ENCODE assay signal across 8 cellular contexts in the genomic region with DNA sequence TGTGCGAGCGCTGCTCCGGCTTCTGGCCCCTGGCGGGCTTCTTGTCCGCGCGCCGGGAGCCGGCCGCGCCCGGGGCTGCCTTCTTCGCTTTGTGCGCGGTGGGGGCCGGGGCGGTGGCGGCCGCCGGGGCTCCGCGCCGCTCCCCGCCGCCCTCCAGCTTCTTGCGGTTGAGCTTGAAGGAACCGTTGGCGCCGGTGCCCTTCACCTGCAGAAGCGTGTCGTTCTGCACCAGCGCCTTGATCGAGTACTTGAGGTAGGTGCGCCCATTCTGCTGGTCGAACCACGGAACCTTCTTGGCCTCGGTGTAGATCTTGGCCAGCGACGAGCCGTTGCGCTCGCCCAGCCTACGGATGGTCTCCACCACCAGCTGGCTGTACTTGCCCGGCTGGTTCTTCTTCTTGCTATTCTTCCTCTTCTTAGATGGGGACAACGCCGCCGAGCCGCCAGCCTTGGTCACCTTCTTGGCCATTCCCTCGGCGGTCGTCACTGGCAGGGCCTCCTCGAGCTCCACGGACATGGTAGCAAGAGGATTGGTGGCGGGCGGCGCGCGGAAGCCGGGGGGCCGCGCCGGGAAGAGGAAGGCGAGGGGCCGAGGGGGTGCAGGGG. TPM values are rescaled to one million over a fixed set of nuclear protein-coding genes. Genes with fewer than 3 reads are reported as not detected.
DNase-seq lines count a peak whose midpoint lies in the region; ATAC-seq and TF ChIP-seq lines count a peak whose summit lies in the region.

No MANE protein-coding gene starts in this region.

- H3K4me1 ChIP-seq in ascending aorta (peaks cover 5 to 18% of the 10 kb centered on the region in 2 donors), gastrocnemius medialis (peaks cover 18 to 25% of the 10 kb centered on the region in 2 donors)

- intact Hi-C loops in ascending aorta (cut with DNase I) = loop anchor here (2.0 to 5.0 kb wide), 3 partner anchors 67 to 312 kb away; partner anchors contain the start of genes CNBP and COPG1
- intact Hi-C loops in gastrocnemius medialis (cut with DNase I; ENCODE audit: low total_unique reads) = loop anchor here (5.0 kb wide), 2 partner anchors 127 to 193 kb away; partner anchors contain the start of genes IFT122 and RAB43

- H3K27me3 ChIP-seq in ascending aorta = no peaks in the 10 kb centered on the region
- H3K27me3 ChIP-seq in gastrocnemius medialis = no peaks in the 10 kb centered on the region

- H3K9me3 ChIP-seq in ascending aorta = no peaks in the 10 kb centered on the region
- H3K9me3 ChIP-seq in gastrocnemius medialis = no peaks in the 10 kb centered on the region

- in situ Hi-C loops in gastrocnemius medialis (cut with MboI; ENCODE audit: low sequenced_read_pairs in 4 of 4) = no loop called here

- H3K4me3 ChIP-seq in ascending aorta (peak overlapping the region; percentile 82 to 87), iPS-11a (ENCODE audit: low read depth, low read length) (peak overlapping the region; percentile 98), gastrocnemius medialis (peak overlapping the region; percentile 76 to 93 (median 89))

- ATAC-seq in gastrocnemius medialis = peak; percentile 12 to 18
- ATAC-seq in HG02870 (IDR thresholded peaks at IDR 0.05; ENCODE audit: unreplicated experiment) = no peak

- H3K27ac ChIP-seq in ascending aorta (peak overlapping the region; percentile 89 to 90), gastrocnemius medialis (peak overlapping the region; percentile 96 to 99 (median 98))

- peak; percentile 25 to 29 for DNase-seq in activated CD4-positive, alpha-beta T cell treated with anti-CD3 and anti-CD28 coated beads for 4 hours
- no peak for DNase-seq in activated CD4-positive, alpha-beta T cell treated with anti-CD3 and anti-CD28 coated beads, Interleukin-2, amount 50 U/mL, for 4 hours
- DNase-seq in OCI-M1 (lab: John Stamatoyannopoulos, UW) (peak; percentile 47), ascending aorta (ENCODE audit: low spot score in 2 of 2) (no peak), gastrocnemius medialis (peak in 1 of 2 donors; percentile 46), cortex of kidney (lab: John Stamatoyannopoulos, UW) (no peak)

- no peaks in the 10 kb centered on the region for H3K36me3 ChIP-seq in ascending aorta
- H3K36me3 ChIP-seq in gastrocnemius medialis = peaks cover 0 to 6% of the 10 kb centered on the region in 2 donors

- TF ChIP-seq CTCF in ascending aorta (IDR thresholded peaks at IDR 0.05) = no peak
- TF ChIP-seq CTCF in gastrocnemius medialis (IDR thresholded peaks at IDR 0.05 in 4 of 5, conservative IDR thresholded peaks at IDR 0.05 in 1 of 5) = no peak

- no peak for TF ChIP-seq POLR2A in gastrocnemius medialis (IDR thresholded peaks at IDR 0.05)

RNA-seq across cellular contexts. Expression of gene HMCES, which starts 36.8 kb away (rescaled TPM):
- total RNA-seq in ascending aorta = 11.2 TPM
- total RNA-seq in gastrocnemius medialis = 10 to 100 TPM; 24.7 to 35.2 (median 29.5) TPM

Comparison
In these comparisons a context has a peak if more than half of its experiments do, and no peak if none do; other contexts are left out.
1. DNase-seq: peak in activated CD4-positive, alpha-beta T cell treated with anti-CD3 and anti-CD28 coated beads for 4 hours (2 of 2) and OCI-M1 (single experiment); none in activated CD4-positive, alpha-beta T cell treated with anti-CD3 and anti-CD28 coated beads, Interleukin-2, amount 50 U/mL, for 4 hours (0 of 2), ascending aorta (0 of 2) and cortex of kidney (single experiment).
2. Peak in every context shown above with its lines, with median percentiles within 50 percentile points of each other: H3K4me3 ChIP-seq.